In the genomic region with DNA sequence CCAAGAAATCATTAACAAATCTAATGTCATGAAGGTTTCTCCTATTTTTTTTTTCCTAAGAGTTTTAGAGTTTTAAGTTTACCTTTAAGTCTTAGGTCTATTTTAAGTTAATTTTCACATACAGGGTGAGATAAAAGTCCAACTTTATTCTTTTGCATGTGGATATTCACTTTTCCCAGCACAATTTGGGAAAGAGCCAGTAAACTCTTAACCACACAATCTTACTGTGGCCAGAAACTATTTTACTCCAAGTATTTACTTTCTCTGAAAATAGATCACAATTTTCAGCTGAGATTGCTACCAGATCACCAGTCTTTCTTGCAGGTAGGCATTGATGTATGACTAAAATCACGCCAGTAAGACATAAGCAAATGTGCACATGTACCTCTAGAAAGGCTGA, we compare ENCODE assay signal across 17 cellular contexts.
DNase-seq lines count a peak whose midpoint lies in the region; TF ChIP-seq lines count a peak whose summit lies in the region.
"Had no signal": no experiment of that assay in that cellular context is flagged by ENCODE, and none has a peak within 500 bp of the region (broad histone marks: within the 10 kb centered on the region; RNA-seq: fewer than 3 reads in every experiment).

No MANE protein-coding gene starts in this region.

- WGBS in smooth muscle cell (ENCODE audit: low lambda C conversion rate), result 93% methylated on average over 1 of the region's 1 CpG

- in situ Hi-C loops in GM13976 (cut with MboI; ENCODE audit: low sequenced_read_pairs, unreplicated experiment), result no loop called here

- DNase-seq in GM04504 (ENCODE audit: low read depth) (peak; percentile 46), fibroblast of peridontal ligament (ENCODE audit: extremely low read depth) (peak; percentile 82), smooth muscle cell (lab: John Stamatoyannopoulos, UW; ENCODE audit: unreplicated experiment) (no peak), Ammon's horn (ENCODE audit: low spot score) (no peak), NOMO-1 (lab: John Stamatoyannopoulos, UW; ENCODE audit: unreplicated experiment in 2 of 2) (no peak), GM13976 (ENCODE audit: low spot score) (no peak)
- DNase-seq: AML-193, COR-L47, GOT3, NCI-H1048, NCI-H1436 treated with DMSO at 0.1 percent for 48 hours, NCI-H2029 treated with DMSO at 0.1 percent for 48 hours, NCI-H774 had no signal

- peaks cover 14% of the 10 kb centered on the region for H3F3A ChIP-seq in smooth muscle cell (ENCODE audit: low read depth)

- H3K27ac ChIP-seq in VCaP (peak overlapping the region; percentile 53), smooth muscle cell (ENCODE audit: low read depth) (peak overlapping the region; percentile 41)
- H3K27ac ChIP-seq: A549, SK-N-MC had no signal

- H3K79me2 ChIP-seq in smooth muscle cell (ENCODE audit: low read depth), result no peaks in the 10 kb centered on the region

- H3K4me2 ChIP-seq in smooth muscle cell, result peak overlapping the region; percentile 54
- H3K4me2 ChIP-seq: A549 had no signal

- no peak overlapping the region for H3K9ac ChIP-seq in smooth muscle cell (ENCODE audit: low read depth)

- H3K9me3 ChIP-seq in smooth muscle cell (replicated peaks; ENCODE audit: low read depth), result no peaks in the 10 kb centered on the region
- H3K9me3 ChIP-seq: A549 had no signal

- H2AFZ ChIP-seq in smooth muscle cell (ENCODE audit: low read depth), result no peak overlapping the region

- TF ChIP-seq CTCF in VCaP (conservative IDR thresholded peaks at IDR 0.05), result no peak
- TF ChIP-seq CTCF in smooth muscle cell (IDR thresholded peaks at IDR 0.05; ENCODE audit: borderline replicate concordance, insufficient read depth, poor library complexity, severe bottlenecking), result no peak
- no peak for TF ChIP-seq CTCF in GM13976 (IDR thresholded peaks at IDR 0.05; ENCODE audit: borderline replicate concordance, control extremely low read depth, extremely low read depth, insufficient read depth, missing control alignments)

- H3K27me3 ChIP-seq in smooth muscle cell (ENCODE audit: low read depth), result no peaks in the 10 kb centered on the region

- peaks cover 10% of the 10 kb centered on the region for H3K4me1 ChIP-seq in smooth muscle cell (ENCODE audit: low read depth)
- H3K4me1 ChIP-seq: A549 had no signal

- no peaks in the 10 kb centered on the region for H3K36me3 ChIP-seq in smooth muscle cell (ENCODE audit: low read depth)

- H3K4me3 ChIP-seq in smooth muscle cell, result no peak overlapping the region
- H3K4me3 ChIP-seq: A549, K562, SK-N-MC had no signal

- no peaks in the 10 kb centered on the region for H4K20me1 ChIP-seq in smooth muscle cell (ENCODE audit: low read depth)

Comparison
In these comparisons a context has a peak if more than half of its experiments do, and no peak if none do; other contexts are left out.
1. DNase-seq: peak in GM04504 (single experiment) and fibroblast of peridontal ligament (single experiment); none in smooth muscle cell (single experiment), Ammon's horn (single experiment), NOMO-1 (0 of 2) and GM13976 (single experiment).